Comparison of ENCODE assay signal across 25 cellular contexts in the genomic region with DNA sequence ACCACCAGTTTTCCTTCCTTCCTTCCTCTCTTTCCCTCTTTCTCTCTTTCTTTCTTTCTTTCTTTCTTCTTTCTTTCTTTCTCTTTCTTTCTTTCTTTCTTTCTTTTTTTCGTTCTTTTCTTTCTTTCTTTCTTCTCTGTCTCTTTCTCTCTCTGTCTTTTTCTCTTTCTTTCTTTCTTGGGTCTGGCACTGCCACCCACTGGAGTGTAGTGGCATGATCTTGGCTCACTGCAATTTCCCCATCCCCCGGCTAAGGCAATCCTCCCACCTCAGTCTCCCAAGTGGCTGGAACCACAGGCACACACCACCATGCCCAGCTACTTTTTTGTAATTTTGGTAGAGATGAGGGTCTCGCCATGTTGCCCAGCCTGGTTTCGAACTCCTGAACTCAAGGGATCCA.
"Had no signal": no experiment of that assay in that cellular context is flagged by ENCODE, and none has a peak within 500 bp of the region (broad histone marks: within the 10 kb centered on the region; RNA-seq: fewer than 3 reads in every experiment).

No MANE protein-coding gene starts in this region.

- H3K27me3 ChIP-seq: ascending aorta, brain microvascular endothelial cell, tibial artery had no signal

- H3K27ac ChIP-seq: ascending aorta, brain microvascular endothelial cell, heart right ventricle, parathyroid adenoma, tibial artery, VCaP had no signal

- H3K36me3 Mint-ChIP-seq: activated CD8-positive, alpha-beta memory T cell treated with anti-CD3 and anti-CD28 coated beads, Interleukin-2, amount 10 ng/mL, durations not matched to agents 7 days and 5 days; activated naive CD4-positive, alpha-beta T cell treated with anti-CD3 and anti-CD28 coated beads, Interleukin-2, amount 50 U/mL, for 72 hours; naive B cell; stimulated activated effector memory CD8-positive, alpha-beta T cell treated with anti-CD3 and anti-CD28 coated beads, Interleukin-12 subunit alpha, Interleukin-12 subunit beta, amount 100 ng/mL, for 72 hours had no signal

- DNase-seq: activated CD4-positive, alpha-beta T cell treated with anti-CD3 and anti-CD28 coated beads, Interleukin-2, amount 10 ng/mL, durations not matched to agents 7 days and 5 days; activated CD8-positive, alpha-beta memory T cell treated with anti-CD3 and anti-CD28 coated beads, Interleukin-2, amount 10 ng/mL, durations not matched to agents 7 days and 5 days; activated CD8-positive, alpha-beta T cell treated with anti-CD3 and anti-CD28 coated beads for 36 hours; activated T-cell treated with anti-CD3 and anti-CD28 coated beads for 4 hours; brain microvascular endothelial cell; caudate nucleus; effector memory CD8-positive, alpha-beta T cell; heart right ventricle; naive B cell; nucleus accumbens; right cardiac atrium; stimulated activated CD4-positive, alpha-beta T cell treated with anti-CD3 and anti-CD28 coated beads, Interleukin-12 subunit alpha, Interleukin-12 subunit beta, amount 100 ng/mL, for 4 hours; stimulated activated CD4-positive, alpha-beta T cell treated with anti-CD3 and anti-CD28 coated beads, Interleukin-1b, Interleukin-23, amount 100 ng/mL, for 48 hours; stimulated activated naive CD8-positive, alpha-beta T cell treated with anti-CD3 and anti-CD28 coated beads, Interleukin-15, amount 100 ng/mL, for 72 hours; tibial artery had no signal

- H3K27ac Mint-ChIP-seq: activated CD4-positive, alpha-beta T cell treated with anti-CD3 and anti-CD28 coated beads, Interleukin-2, amount 10 ng/mL, durations not matched to agents 7 days and 5 days; activated CD8-positive, alpha-beta memory T cell treated with anti-CD3 and anti-CD28 coated beads, Interleukin-2, amount 10 ng/mL, durations not matched to agents 7 days and 5 days; activated CD8-positive, alpha-beta T cell treated with anti-CD3 and anti-CD28 coated beads for 36 hours; activated naive CD4-positive, alpha-beta T cell treated with anti-CD3 and anti-CD28 coated beads, Interleukin-2, amount 50 U/mL, for 72 hours; effector memory CD8-positive, alpha-beta T cell; naive B cell; stimulated activated effector memory CD8-positive, alpha-beta T cell treated with anti-CD3 and anti-CD28 coated beads, Interleukin-12 subunit alpha, Interleukin-12 subunit beta, amount 100 ng/mL, for 72 hours; stimulated activated naive CD8-positive, alpha-beta T cell treated with anti-CD3 and anti-CD28 coated beads, Interleukin-15, amount 100 ng/mL, for 72 hours; T-helper 1 cell treated with Interleukin-12 subunit alpha and Interleukin-12 subunit beta and Interleukin-4 antibody, amounts not matched to agents 30 μg/mL and 1 μg/mL, for 36 hours had no signal

- H3K4me1 Mint-ChIP-seq: activated CD4-positive, alpha-beta T cell treated with anti-CD3 and anti-CD28 coated beads, Interleukin-2, amount 10 ng/mL, durations not matched to agents 7 days and 5 days; activated CD8-positive, alpha-beta memory T cell treated with anti-CD3 and anti-CD28 coated beads, Interleukin-2, amount 10 ng/mL, durations not matched to agents 7 days and 5 days; naive B cell; stimulated activated effector memory CD8-positive, alpha-beta T cell treated with anti-CD3 and anti-CD28 coated beads, Interleukin-12 subunit alpha, Interleukin-12 subunit beta, amount 100 ng/mL, for 72 hours; stimulated activated naive CD8-positive, alpha-beta T cell treated with anti-CD3 and anti-CD28 coated beads, Interleukin-15, amount 100 ng/mL, for 72 hours had no signal

- H3K36me3 ChIP-seq: ascending aorta, brain microvascular endothelial cell, heart right ventricle, tibial artery had no signal

- H3K9me3 Mint-ChIP-seq: activated CD4-positive, alpha-beta T cell treated with anti-CD3 and anti-CD28 coated beads, Interleukin-2, amount 10 ng/mL, durations not matched to agents 7 days and 5 days; activated naive CD4-positive, alpha-beta T cell treated with anti-CD3 and anti-CD28 coated beads, Interleukin-2, amount 50 U/mL, for 72 hours; stimulated activated naive CD8-positive, alpha-beta T cell treated with anti-CD3 and anti-CD28 coated beads, Interleukin-15, amount 100 ng/mL, for 72 hours had no signal

- H2AFZ ChIP-seq: parathyroid adenoma had no signal

- H3K4me1 ChIP-seq: ascending aorta, heart right ventricle, parathyroid adenoma, tibial artery had no signal

- H3K4me3 Mint-ChIP-seq: activated CD4-positive, alpha-beta T cell treated with anti-CD3 and anti-CD28 coated beads, Interleukin-2, amount 10 ng/mL, durations not matched to agents 7 days and 5 days; activated CD8-positive, alpha-beta memory T cell treated with anti-CD3 and anti-CD28 coated beads, Interleukin-2, amount 10 ng/mL, durations not matched to agents 7 days and 5 days; activated CD8-positive, alpha-beta T cell treated with anti-CD3 and anti-CD28 coated beads for 36 hours; effector memory CD8-positive, alpha-beta T cell; naive B cell; stimulated activated effector memory CD8-positive, alpha-beta T cell treated with anti-CD3 and anti-CD28 coated beads, Interleukin-12 subunit alpha, Interleukin-12 subunit beta, amount 100 ng/mL, for 72 hours; stimulated activated naive CD8-positive, alpha-beta T cell treated with anti-CD3 and anti-CD28 coated beads, Interleukin-15, amount 100 ng/mL, for 72 hours; T-helper 1 cell treated with Interleukin-12 subunit alpha and Interleukin-12 subunit beta and Interleukin-4 antibody, amounts not matched to agents 30 μg/mL and 1 μg/mL, for 36 hours had no signal

- H3K9ac ChIP-seq: parathyroid adenoma had no signal

- FAIRE-seq: colon had no signal

- H3K4me3 ChIP-seq: ascending aorta, heart right ventricle, lung, tibial artery had no signal

- H3K9me3 ChIP-seq: ascending aorta, heart right ventricle, tibial artery had no signal

- H3K27me3 Mint-ChIP-seq: activated CD4-positive, alpha-beta T cell treated with anti-CD3 and anti-CD28 coated beads, Interleukin-2, amount 10 ng/mL, durations not matched to agents 7 days and 5 days; activated CD8-positive, alpha-beta memory T cell treated with anti-CD3 and anti-CD28 coated beads, Interleukin-2, amount 10 ng/mL, durations not matched to agents 7 days and 5 days; activated CD8-positive, alpha-beta T cell treated with anti-CD3 and anti-CD28 coated beads for 36 hours; effector memory CD8-positive, alpha-beta T cell; stimulated activated naive CD8-positive, alpha-beta T cell treated with anti-CD3 and anti-CD28 coated beads, Interleukin-15, amount 100 ng/mL, for 72 hours had no signal

- H3K79me2 ChIP-seq: parathyroid adenoma had no signal

- ATAC-seq: activated CD4-positive, CD25-positive, alpha-beta regulatory T cell treated with anti-CD3 and anti-CD28 coated beads, Interleukin-2, amount 50 U/mL, for 24 hours; activated CD8-positive, alpha-beta memory T cell treated with anti-CD3 and anti-CD28 coated beads, Interleukin-2, amount 10 ng/mL, durations not matched to agents 7 days and 5 days; activated CD8-positive, alpha-beta T cell treated with anti-CD3 and anti-CD28 coated beads for 36 hours; activated naive CD4-positive, alpha-beta T cell treated with anti-CD3 and anti-CD28 coated beads, Interleukin-2, amount 50 U/mL, for 72 hours; effector memory CD8-positive, alpha-beta T cell; heart right ventricle; left lobe of liver; right cardiac atrium; stimulated activated effector memory CD8-positive, alpha-beta T cell treated with anti-CD3 and anti-CD28 coated beads, Interleukin-12 subunit alpha, Interleukin-12 subunit beta, amount 100 ng/mL, for 72 hours; stimulated activated naive CD8-positive, alpha-beta T cell treated with anti-CD3 and anti-CD28 coated beads, Interleukin-15, amount 100 ng/mL, for 72 hours had no signal
